1 cellular context compared by ENCODE assay signal in the genomic region with DNA sequence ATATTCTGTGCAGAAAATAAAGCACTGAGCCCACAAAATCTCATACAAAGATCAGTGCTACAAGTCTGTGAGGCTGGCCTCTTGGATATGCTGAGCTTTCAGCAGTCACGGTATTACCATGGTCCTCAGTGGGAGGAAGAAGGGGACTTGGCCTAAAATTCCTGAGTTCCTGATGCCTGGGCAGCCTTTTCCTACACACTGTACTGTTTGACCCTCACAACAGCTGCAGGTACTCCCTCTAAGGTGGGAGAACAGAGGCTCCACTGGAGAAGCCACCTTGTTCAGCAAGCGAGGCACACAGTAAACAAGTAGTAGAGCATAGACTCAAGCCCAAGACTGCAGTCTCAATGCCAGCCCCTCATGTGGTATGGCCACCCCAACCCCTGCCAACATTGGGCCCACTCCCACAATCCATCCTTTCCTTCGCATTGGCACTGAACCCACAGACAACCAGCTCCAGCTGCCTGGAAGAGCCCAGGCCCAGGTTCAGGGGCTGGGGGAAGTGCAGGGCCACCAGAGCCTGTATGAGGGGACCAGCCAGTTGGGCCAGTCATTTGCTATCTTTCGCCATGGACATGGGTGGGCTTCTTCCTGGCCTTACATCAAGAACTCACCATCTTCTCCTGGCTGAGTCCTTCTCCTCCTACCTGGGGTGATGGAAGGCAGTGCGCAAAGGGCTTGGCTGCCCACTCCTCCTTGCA.
TF ChIP-seq lines count a peak whose summit lies in the region.

No MANE protein-coding gene starts in this region.

TF ChIP-seq in HepG2, 621 proteins besides CTCF, POLR2A, EP300 and RAD21 (continued from another document and continues in another):
- TF ChIP-seq, protein P1, sequence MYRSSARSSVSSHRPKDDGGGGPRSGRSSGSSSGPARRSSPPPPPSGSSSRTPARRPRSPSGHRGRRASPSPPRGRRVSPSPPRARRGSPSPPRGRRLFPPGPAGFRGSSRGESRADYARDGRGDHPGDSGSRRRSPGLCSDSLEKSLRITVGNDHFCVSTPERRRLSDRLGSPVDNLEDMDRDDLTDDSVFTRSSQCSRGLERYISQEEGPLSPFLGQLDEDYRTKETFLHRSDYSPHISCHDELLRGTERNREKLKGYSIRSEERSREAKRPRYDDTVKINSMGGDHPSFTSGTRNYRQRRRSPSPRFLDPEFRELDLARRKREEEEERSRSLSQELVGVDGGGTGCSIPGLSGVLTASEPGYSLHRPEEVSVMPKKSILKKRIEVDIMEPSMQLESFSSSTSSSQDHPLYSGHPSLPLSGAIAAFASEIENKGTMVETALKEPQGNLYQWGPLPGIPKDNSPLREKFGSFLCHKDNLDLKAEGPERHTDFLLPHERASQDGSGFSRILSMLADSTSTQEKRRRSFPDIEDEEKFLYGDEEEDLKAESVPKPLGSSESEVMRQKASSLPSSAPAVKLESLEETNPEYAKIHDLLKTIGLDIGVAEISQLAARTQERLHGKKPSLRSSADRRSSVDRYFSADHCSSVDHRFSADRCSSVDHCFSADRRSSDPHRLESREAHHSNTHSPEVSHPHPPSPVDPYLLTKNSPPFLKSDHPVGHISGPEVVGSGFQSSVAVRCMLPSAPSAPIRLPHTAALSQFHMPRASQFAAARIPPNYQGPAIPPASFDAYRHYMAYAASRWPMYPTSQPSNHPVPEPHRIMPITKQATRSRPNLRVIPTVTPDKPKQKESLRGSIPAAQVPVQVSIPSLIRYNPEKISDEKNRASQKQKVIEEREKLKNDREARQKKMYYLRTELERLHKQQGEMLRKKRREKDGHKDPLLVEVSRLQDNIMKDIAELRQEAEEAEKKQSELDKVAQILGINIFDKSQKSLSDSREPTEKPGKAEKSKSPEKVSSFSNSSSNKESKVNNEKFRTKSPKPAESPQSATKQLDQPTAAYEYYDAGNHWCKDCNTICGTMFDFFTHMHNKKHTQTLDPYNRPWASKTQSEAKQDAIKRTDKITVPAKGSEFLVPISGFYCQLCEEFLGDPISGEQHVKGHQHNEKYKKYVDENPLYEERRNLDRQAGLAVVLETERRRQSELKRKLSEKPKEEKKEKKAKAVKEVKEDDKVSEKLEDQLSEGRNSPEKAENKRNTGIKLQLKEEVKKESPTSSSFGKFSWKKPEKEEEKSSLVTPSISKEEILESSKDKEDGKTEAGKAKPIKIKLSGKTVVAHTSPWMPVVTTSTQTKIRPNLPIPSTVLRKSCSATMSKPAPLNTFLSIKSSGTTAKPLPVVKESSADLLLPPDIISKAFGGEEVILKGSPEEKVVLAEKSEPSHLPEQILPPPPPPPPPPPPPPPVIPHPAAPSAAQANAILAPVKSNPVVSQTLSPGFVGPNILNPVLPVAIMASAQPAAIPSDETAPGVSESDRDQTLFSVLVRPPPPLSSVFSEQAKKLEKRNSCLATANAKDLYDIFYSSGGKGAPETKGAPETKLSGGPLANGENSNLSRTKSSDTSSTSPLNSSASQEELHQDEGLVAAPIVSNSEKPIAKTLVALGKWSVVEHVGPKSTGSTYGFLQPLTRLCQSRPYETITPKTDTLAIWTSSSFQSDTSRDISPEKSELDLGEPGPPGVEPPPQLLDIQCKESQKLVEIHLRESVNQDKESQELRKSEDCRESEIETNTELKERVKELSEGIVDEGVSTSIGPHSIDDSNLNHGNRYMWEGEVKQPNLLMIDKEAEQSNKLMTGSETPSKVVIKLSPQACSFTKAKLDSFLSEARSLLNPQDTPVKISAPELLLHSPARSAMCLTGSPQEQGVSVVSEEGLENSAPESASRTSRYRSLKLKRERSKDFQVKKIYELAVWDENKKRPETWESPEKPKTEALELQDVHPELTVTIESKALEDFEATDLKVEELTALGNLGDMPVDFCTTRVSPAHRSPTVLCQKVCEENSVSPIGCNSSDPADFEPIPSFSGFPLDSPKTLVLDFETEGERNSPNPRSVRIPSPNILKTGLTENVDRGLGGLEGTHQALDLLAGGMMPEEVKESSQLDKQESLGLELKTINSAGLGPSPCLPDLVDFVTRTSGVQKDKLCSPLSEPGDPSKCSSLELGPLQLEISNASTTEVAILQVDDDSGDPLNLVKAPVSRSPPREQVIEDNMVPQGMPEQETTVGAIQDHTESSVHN (CRISPR knock-in tag; IDR thresholded peaks at IDR 0.05), result no peak
- TF ChIP-seq IKZF1 (IDR thresholded peaks at IDR 0.05) (no peak), ZNF232 (CRISPR knock-in tag; IDR thresholded peaks at IDR 0.05; ENCODE audit: borderline replicate concordance) (no peak), TAF15 (IDR thresholded peaks at IDR 0.05; ENCODE audit: low read depth, low read length, poor library complexity, severe bottlenecking) (no peak), CREB1 (IDR thresholded peaks at IDR 0.05) (no peak), CREB1 (CRISPR knock-in tag; IDR thresholded peaks at IDR 0.05) (no peak), MIER2 (CRISPR knock-in tag; IDR thresholded peaks at IDR 0.05) (no peak), CBFB (CRISPR knock-in tag; IDR thresholded peaks at IDR 0.05) (no peak), CREM (IDR thresholded peaks at IDR 0.05) (no peak), CREM (CRISPR knock-in tag; IDR thresholded peaks at IDR 0.05) (no peak), AHR (CRISPR knock-in tag; IDR thresholded peaks at IDR 0.05) (no peak), KMT2B (CRISPR knock-in tag; IDR thresholded peaks at IDR 0.05) (0 out of 2 replicates have a peak, but pooled peaks have one; percentile 21), ZNF207 (IDR thresholded peaks at IDR 0.05; ENCODE audit: borderline replicate concordance) (no peak), ZNF7 (CRISPR knock-in tag; IDR thresholded peaks at IDR 0.05) (no peak), KAT8 (CRISPR knock-in tag; IDR thresholded peaks at IDR 0.05) (0 out of 2 replicates have a peak, but pooled peaks have one; percentile 1), ZNF891 (CRISPR knock-in tag; IDR thresholded peaks at IDR 0.05) (no peak), POLR2AphosphoS5 (IDR thresholded peaks at IDR 0.05; ENCODE audit: low read depth, low read length) (peak; percentile 34; the same call in 1 of the 2 replicates), CHD2 (IDR thresholded peaks at IDR 0.05; ENCODE audit: low read depth, low read length) (no peak), ARNT (IDR thresholded peaks at IDR 0.05) (no peak), FOXC1 (CRISPR knock-in tag; IDR thresholded peaks at IDR 0.05; ENCODE audit: borderline replicate concordance) (0 out of 2 replicates have a peak, but pooled peaks have one; percentile 38), DR1 (CRISPR knock-in tag; IDR thresholded peaks at IDR 0.05) (no peak), NFKB2 (CRISPR knock-in tag; IDR thresholded peaks at IDR 0.05; ENCODE audit: borderline replicate concordance) (no peak), FIP1L1 (IDR thresholded peaks at IDR 0.05; ENCODE audit: borderline replicate concordance, insufficient read depth, low read depth, low read length) (no peak), NPAS2 (CRISPR knock-in tag; IDR thresholded peaks at IDR 0.05; ENCODE audit: borderline replicate concordance) (no peak), ZNF121 (CRISPR knock-in tag; IDR thresholded peaks at IDR 0.05) (0 out of 2 replicates have a peak, but pooled peaks have one; percentile 28), SKI (IDR thresholded peaks at IDR 0.05; ENCODE audit: partially characterized antibody) (no peak), ZNF724P (CRISPR knock-in tag; IDR thresholded peaks at IDR 0.05; ENCODE audit: borderline replicate concordance) (no peak), RFX1 (IDR thresholded peaks at IDR 0.05) (no peak), GTF3A (CRISPR knock-in tag; conservative IDR thresholded peaks at IDR 0.05) (no peak), ZFP82 (CRISPR knock-in tag; IDR thresholded peaks at IDR 0.05; ENCODE audit: borderline replicate concordance) (no peak), HOXA3 (CRISPR knock-in tag; IDR thresholded peaks at IDR 0.05) (no peak), ZNF562 (CRISPR knock-in tag; IDR thresholded peaks at IDR 0.05; ENCODE audit: borderline replicate concordance) (no peak)
- TF ChIP-seq, protein P2, sequence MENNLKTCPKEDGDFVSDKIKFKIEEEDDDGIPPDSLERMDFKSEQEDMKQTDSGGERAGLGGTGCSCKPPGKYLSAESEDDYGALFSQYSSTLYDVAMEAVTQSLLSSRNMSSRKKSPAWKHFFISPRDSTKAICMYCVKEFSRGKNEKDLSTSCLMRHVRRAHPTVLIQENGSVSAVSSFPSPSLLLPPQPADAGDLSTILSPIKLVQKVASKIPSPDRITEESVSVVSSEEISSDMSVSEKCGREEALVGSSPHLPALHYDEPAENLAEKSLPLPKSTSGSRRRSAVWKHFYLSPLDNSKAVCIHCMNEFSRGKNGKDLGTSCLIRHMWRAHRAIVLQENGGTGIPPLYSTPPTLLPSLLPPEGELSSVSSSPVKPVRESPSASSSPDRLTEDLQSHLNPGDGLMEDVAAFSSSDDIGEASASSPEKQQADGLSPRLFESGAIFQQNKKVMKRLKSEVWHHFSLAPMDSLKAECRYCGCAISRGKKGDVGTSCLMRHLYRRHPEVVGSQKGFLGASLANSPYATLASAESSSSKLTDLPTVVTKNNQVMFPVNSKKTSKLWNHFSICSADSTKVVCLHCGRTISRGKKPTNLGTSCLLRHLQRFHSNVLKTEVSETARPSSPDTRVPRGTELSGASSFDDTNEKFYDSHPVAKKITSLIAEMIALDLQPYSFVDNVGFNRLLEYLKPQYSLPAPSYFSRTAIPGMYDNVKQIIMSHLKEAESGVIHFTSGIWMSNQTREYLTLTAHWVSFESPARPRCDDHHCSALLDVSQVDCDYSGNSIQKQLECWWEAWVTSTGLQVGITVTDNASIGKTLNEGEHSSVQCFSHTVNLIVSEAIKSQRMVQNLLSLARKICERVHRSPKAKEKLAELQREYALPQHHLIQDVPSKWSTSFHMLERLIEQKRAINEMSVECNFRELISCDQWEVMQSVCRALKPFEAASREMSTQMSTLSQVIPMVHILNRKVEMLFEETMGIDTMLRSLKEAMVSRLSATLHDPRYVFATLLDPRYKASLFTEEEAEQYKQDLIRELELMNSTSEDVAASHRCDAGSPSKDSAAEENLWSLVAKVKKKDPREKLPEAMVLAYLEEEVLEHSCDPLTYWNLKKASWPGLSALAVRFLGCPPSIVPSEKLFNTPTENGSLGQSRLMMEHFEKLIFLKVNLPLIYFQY (CRISPR knock-in tag; IDR thresholded peaks at IDR 0.05; ENCODE audit: borderline replicate concordance), result no peak
- TF ChIP-seq, protein P3, sequence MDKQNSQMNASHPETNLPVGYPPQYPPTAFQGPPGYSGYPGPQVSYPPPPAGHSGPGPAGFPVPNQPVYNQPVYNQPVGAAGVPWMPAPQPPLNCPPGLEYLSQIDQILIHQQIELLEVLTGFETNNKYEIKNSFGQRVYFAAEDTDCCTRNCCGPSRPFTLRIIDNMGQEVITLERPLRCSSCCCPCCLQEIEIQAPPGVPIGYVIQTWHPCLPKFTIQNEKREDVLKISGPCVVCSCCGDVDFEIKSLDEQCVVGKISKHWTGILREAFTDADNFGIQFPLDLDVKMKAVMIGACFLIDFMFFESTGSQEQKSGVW (CRISPR knock-in tag; IDR thresholded peaks at IDR 0.05; ENCODE audit: borderline replicate concordance), result no peak
- TF ChIP-seq, protein P4, sequence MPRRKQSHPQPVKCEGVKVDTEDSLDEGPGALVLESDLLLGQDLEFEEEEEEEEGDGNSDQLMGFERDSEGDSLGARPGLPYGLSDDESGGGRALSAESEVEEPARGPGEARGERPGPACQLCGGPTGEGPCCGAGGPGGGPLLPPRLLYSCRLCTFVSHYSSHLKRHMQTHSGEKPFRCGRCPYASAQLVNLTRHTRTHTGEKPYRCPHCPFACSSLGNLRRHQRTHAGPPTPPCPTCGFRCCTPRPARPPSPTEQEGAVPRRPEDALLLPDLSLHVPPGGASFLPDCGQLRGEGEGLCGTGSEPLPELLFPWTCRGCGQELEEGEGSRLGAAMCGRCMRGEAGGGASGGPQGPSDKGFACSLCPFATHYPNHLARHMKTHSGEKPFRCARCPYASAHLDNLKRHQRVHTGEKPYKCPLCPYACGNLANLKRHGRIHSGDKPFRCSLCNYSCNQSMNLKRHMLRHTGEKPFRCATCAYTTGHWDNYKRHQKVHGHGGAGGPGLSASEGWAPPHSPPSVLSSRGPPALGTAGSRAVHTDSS (CRISPR knock-in tag; conservative IDR thresholded peaks at IDR 0.05), result no peak
- TF ChIP-seq, protein P5, sequence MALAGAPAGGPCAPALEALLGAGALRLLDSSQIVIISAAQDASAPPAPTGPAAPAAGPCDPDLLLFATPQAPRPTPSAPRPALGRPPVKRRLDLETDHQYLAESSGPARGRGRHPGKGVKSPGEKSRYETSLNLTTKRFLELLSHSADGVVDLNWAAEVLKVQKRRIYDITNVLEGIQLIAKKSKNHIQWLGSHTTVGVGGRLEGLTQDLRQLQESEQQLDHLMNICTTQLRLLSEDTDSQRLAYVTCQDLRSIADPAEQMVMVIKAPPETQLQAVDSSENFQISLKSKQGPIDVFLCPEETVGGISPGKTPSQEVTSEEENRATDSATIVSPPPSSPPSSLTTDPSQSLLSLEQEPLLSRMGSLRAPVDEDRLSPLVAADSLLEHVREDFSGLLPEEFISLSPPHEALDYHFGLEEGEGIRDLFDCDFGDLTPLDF (CRISPR knock-in tag; IDR thresholded peaks at IDR 0.05), result no peak
- TF ChIP-seq, protein P6, sequence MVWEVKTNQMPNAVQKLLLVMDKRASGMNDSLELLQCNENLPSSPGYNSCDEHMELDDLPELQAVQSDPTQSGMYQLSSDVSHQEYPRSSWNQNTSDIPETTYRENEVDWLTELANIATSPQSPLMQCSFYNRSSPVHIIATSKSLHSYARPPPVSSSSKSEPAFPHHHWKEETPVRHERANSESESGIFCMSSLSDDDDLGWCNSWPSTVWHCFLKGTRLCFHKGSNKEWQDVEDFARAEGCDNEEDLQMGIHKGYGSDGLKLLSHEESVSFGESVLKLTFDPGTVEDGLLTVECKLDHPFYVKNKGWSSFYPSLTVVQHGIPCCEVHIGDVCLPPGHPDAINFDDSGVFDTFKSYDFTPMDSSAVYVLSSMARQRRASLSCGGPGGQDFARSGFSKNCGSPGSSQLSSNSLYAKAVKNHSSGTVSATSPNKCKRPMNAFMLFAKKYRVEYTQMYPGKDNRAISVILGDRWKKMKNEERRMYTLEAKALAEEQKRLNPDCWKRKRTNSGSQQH (CRISPR knock-in tag; IDR thresholded peaks at IDR 0.05; ENCODE audit: low read depth), result 0 out of 2 replicates have a peak, but pooled peaks have one; percentile 14
- TF ChIP-seq, protein P7, sequence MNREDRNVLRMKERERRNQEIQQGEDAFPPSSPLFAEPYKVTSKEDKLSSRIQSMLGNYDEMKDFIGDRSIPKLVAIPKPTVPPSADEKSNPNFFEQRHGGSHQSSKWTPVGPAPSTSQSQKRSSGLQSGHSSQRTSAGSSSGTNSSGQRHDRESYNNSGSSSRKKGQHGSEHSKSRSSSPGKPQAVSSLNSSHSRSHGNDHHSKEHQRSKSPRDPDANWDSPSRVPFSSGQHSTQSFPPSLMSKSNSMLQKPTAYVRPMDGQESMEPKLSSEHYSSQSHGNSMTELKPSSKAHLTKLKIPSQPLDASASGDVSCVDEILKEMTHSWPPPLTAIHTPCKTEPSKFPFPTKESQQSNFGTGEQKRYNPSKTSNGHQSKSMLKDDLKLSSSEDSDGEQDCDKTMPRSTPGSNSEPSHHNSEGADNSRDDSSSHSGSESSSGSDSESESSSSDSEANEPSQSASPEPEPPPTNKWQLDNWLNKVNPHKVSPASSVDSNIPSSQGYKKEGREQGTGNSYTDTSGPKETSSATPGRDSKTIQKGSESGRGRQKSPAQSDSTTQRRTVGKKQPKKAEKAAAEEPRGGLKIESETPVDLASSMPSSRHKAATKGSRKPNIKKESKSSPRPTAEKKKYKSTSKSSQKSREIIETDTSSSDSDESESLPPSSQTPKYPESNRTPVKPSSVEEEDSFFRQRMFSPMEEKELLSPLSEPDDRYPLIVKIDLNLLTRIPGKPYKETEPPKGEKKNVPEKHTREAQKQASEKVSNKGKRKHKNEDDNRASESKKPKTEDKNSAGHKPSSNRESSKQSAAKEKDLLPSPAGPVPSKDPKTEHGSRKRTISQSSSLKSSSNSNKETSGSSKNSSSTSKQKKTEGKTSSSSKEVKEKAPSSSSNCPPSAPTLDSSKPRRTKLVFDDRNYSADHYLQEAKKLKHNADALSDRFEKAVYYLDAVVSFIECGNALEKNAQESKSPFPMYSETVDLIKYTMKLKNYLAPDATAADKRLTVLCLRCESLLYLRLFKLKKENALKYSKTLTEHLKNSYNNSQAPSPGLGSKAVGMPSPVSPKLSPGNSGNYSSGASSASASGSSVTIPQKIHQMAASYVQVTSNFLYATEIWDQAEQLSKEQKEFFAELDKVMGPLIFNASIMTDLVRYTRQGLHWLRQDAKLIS (CRISPR knock-in tag; IDR thresholded peaks at IDR 0.05), result 0 out of 2 replicates have a peak, but pooled peaks have one; percentile 5
